ENCODE assay signal across 17 cellular contexts in genomic region chr14:53537421-53538315, GRCh38.
A peak's percentile ranks its signal among the peaks of the same experiment; 100 is the strongest.
DNase-seq lines count a peak whose midpoint lies in the region; ATAC-seq and TF ChIP-seq lines count a peak whose summit lies in the region.
"Had no signal": no experiment of that assay in that cellular context is flagged by ENCODE, and none has a peak within 500 bp of the region (broad histone marks: within the 10 kb centered on the region; RNA-seq: fewer than 3 reads in every experiment).

No MANE protein-coding gene starts in this region.

- DNase-seq in Caco-2 (peak; percentile 46 to 67), SK-MEL-5 (ENCODE audit: low read depth, low spot score) (peak; percentile 31), foreskin fibroblast (peak in 1 of 2 donors; percentile 77), trophoblast cell (peak; percentile 59 to 86), T1000 (lab: John Stamatoyannopoulos, UW) (no peak), inferior parietal cortex (ENCODE audit: extremely low spot score) (no peak)
- DNase-seq in activated naive CD4-positive, alpha-beta T cell treated with anti-CD3 and anti-CD28 coated beads, Interleukin-2, amount 50 U/mL, for 16 hours = no peak
- DNase-seq: activated CD4-positive, CD25-positive, alpha-beta regulatory T cell treated with anti-CD3 and anti-CD28 coated beads, Interleukin-2, amount 50 U/mL, for 72 hours; DND-41; MG63; NCI-H748 treated with DMSO at 0.1 percent for 48 hours; spleen had no signal

- H2BK5ac ChIP-seq in trophoblast cell (ENCODE audit: low read depth, low read length, poor library complexity) = no peak overlapping the region

- no CpG with 5 or more reads among the region's 5 CpGs for WGBS in trophoblast cell (ENCODE audit: extremely low coverage, insufficient coverage, insufficient read length)

- H4K12ac ChIP-seq in trophoblast cell (ENCODE audit: low read depth, low read length) = no peak overlapping the region

- no peaks in the 10 kb centered on the region for H3K27me3 Mint-ChIP-seq in Caco-2 (ENCODE audit: insufficient read depth, unreplicated experiment)

- H3K36me3 ChIP-seq in Caco-2 (ENCODE audit: control insufficient read depth, insufficient read depth, low read length) = no peaks in the 10 kb centered on the region
- H3K36me3 ChIP-seq in trophoblast cell (ENCODE audit: control insufficient read depth in 1 of 2, insufficient read depth in 2 of 2, low read length in 2 of 2) = no peaks in the 10 kb centered on the region
- H3K36me3 ChIP-seq: cardiac muscle cell, MG63, spleen had no signal

- no peak for ATAC-seq in GM18909 (IDR thresholded peaks at IDR 0.05; ENCODE audit: poor library complexity, unreplicated experiment)
- ATAC-seq: activated naive CD4-positive, alpha-beta T cell treated with anti-CD3 and anti-CD28 coated beads, Interleukin-2, amount 50 U/mL, for 72 hours had no signal

- H3K23ac ChIP-seq in trophoblast cell (ENCODE audit: low read length) = no peak overlapping the region

- H3K4me2 ChIP-seq in trophoblast cell (ENCODE audit: low read length) = no peak overlapping the region

- TF ChIP-seq CTCF in Caco-2 (IDR thresholded peaks at IDR 0.05; ENCODE audit: insufficient read depth in 1 of 2, low read depth in 1 of 2, low read length in 1 of 2, severe bottlenecking in 1 of 2, unreplicated experiment in 1 of 2) = no peak
- peak; percentile 26 for TF ChIP-seq CTCF in foreskin fibroblast (IDR thresholded peaks at IDR 0.05; ENCODE audit: low read depth, low read length)

- H3K27ac ChIP-seq in trophoblast cell (ENCODE audit: low read depth, low read length) = no peak overlapping the region
- H3K27ac ChIP-seq: C4-2B, cardiac muscle cell had no signal

- H3K4me1 Mint-ChIP-seq in Caco-2 (ENCODE audit: low read depth, unreplicated experiment) = peaks cover 20% of the 10 kb centered on the region

- no peak overlapping the region for H2BK12ac ChIP-seq in trophoblast cell (ENCODE audit: low read length)

- peak overlapping the region; percentile 61 for H3K27ac Mint-ChIP-seq in Caco-2 (ENCODE audit: unreplicated experiment)
- H3K27ac Mint-ChIP-seq: activated naive CD4-positive, alpha-beta T cell treated with anti-CD3 and anti-CD28 coated beads, Interleukin-2, amount 50 U/mL, for 72 hours had no signal

- no peak overlapping the region for H3K18ac ChIP-seq in trophoblast cell (ENCODE audit: low read length)

- no peaks in the 10 kb centered on the region for H3K9me3 Mint-ChIP-seq in Caco-2 (ENCODE audit: unreplicated experiment)
- H3K9me3 Mint-ChIP-seq: activated naive CD4-positive, alpha-beta T cell treated with anti-CD3 and anti-CD28 coated beads, Interleukin-2, amount 50 U/mL, for 72 hours had no signal

- H3K79me1 ChIP-seq in trophoblast cell (ENCODE audit: low read length) = no peaks in the 10 kb centered on the region

- no peak overlapping the region for H3K14ac ChIP-seq in trophoblast cell (ENCODE audit: low read length)

- POLR2A ChIA-PET in Caco-2 (lab: Charles Lee) = interaction anchor here (0.7 to 1.2 kb wide), 4 partner anchors 12 to 419 kb away, joined by 3 to 4 read pairs (median 4); partner anchors contain the start of gene BMP4

- no peak overlapping the region for H2AK5ac ChIP-seq in trophoblast cell (ENCODE audit: low read length)

- intact Hi-C loops in Caco-2 (cut with micrococcal nuclease; ENCODE audit: unreplicated experiment) = loop anchor here (1.0 to 5.0 kb wide), 3 partner anchors 105 to 801 kb away; no protein-coding TSS in a partner anchor

- no peak overlapping the region for H3K9ac ChIP-seq in trophoblast cell (ENCODE audit: low read length)

- H3K9me3 ChIP-seq in Caco-2 = no peaks in the 10 kb centered on the region
- no peaks in the 10 kb centered on the region for H3K9me3 ChIP-seq in trophoblast cell (ENCODE audit: insufficient read depth, low read depth, low read length)
- H3K9me3 ChIP-seq: MG63, spleen had no signal

- H4K91ac ChIP-seq in trophoblast cell (ENCODE audit: low read depth, low read length) = no peak overlapping the region

- CTCF ChIA-PET in Caco-2 (lab: Charles Lee) = interaction anchor here (0.7 to 1.3 kb wide), 7 partner anchors 9 to 810 kb away, joined by 3 to 5 read pairs (median 3); no protein-coding TSS in a partner anchor

- H3K4me3 Mint-ChIP-seq in Caco-2 (ENCODE audit: unreplicated experiment) = no peak overlapping the region

- H3K36me3 Mint-ChIP-seq in Caco-2 (ENCODE audit: insufficient read depth, unreplicated experiment) = peaks cover 5% of the 10 kb centered on the region
- H3K36me3 Mint-ChIP-seq: activated naive CD4-positive, alpha-beta T cell treated with anti-CD3 and anti-CD28 coated beads, Interleukin-2, amount 50 U/mL, for 72 hours had no signal

- no TSS peak for BruUV-seq in Caco-2 (replicated peaks; lab: Mats Ljungman, UMichigan)

- H3K4me1 ChIP-seq in Caco-2 = peaks cover 38% of the 10 kb centered on the region
- H3K4me1 ChIP-seq in trophoblast cell (ENCODE audit: control insufficient read depth in 1 of 2, insufficient read depth in 2 of 2, low read length in 2 of 2) = no peaks in the 10 kb centered on the region

- H3K4me3 ChIP-seq in Caco-2 (ENCODE audit: low read depth, low read length) (no peak overlapping the region), foreskin fibroblast (ENCODE audit: low read depth in 1 of 2, low read length in 2 of 2) (no peak overlapping the region), trophoblast cell (ENCODE audit: low read depth, low read length) (no peak overlapping the region)
- H3K4me3 ChIP-seq: cardiac muscle cell, lung, MG63, spleen had no signal

- no peaks in the 10 kb centered on the region for H3K79me2 ChIP-seq in trophoblast cell (ENCODE audit: control insufficient read depth, insufficient read depth, low read length, poor library complexity)

- no peak overlapping the region for H2BK120ac ChIP-seq in trophoblast cell (ENCODE audit: insufficient read depth, low read length, poor library complexity)

- in situ Hi-C loops in SK-MEL-5 (cut with HindIII; ENCODE audit: low pct_unique_long_range_greater_than_20kb, low sequenced_read_pairs) = no loop called here

- H3K4ac ChIP-seq in trophoblast cell (ENCODE audit: low read depth, low read length) = no peak overlapping the region

- no peaks in the 10 kb centered on the region for H3K27me3 ChIP-seq in Caco-2 (replicated peaks; ENCODE audit: control insufficient read depth, insufficient read depth, low read length)
- no peaks in the 10 kb centered on the region for H3K27me3 ChIP-seq in trophoblast cell (ENCODE audit: insufficient read depth, low read length)
- H3K27me3 ChIP-seq: cardiac muscle cell, MG63 had no signal

- no peak overlapping the region for H4K8ac ChIP-seq in trophoblast cell (ENCODE audit: low read depth, low read length)

- no peak overlapping the region for H2AFZ ChIP-seq in trophoblast cell (ENCODE audit: insufficient read depth, low read length, poor library complexity)

Comparison
In these comparisons a context has a peak if more than half of its experiments do, and no peak if none do; other contexts are left out.
1. DNase-seq: peak in Caco-2 (2 of 2), SK-MEL-5 (single experiment) and trophoblast cell (2 of 2); none in T1000 (single experiment), activated naive CD4-positive, alpha-beta T cell treated with anti-CD3 and anti-CD28 coated beads, Interleukin-2, amount 50 U/mL, for 16 hours (single experiment) and inferior parietal cortex (single experiment).